8 cellular contexts compared by ENCODE assay signal in genomic region chr17:75109047-75109406, GRCh38. TPM values are rescaled to one million over a fixed set of nuclear protein-coding genes. Genes with fewer than 3 reads are reported as not detected.
A peak's percentile ranks its signal among the peaks of the same experiment; 100 is the strongest.
DNase-seq lines count a peak whose midpoint lies in the region; ATAC-seq, FAIRE-seq and TF ChIP-seq lines count a peak whose summit lies in the region.

No MANE protein-coding gene starts in this region.

- no peak overlapping the region for H3K56ac ChIP-seq in H1 (replicated peaks; ENCODE audit: insufficient read length, low read depth, low read length)

- H3K9ac ChIP-seq in OCI-LY3 (ENCODE audit: low read length) (peak overlapping the region; percentile 72), H1 (replicated peaks in 1 of 4; ENCODE audit: extremely low read depth in 1 of 4, low read depth in 3 of 4, low read length in 3 of 4) (peak overlapping the region in 2 of 4 experiments; percentile 6 to 39; a peak in 2 of 7 replicates)

- peak overlapping the region; percentile 87 to 93 (median 91) for H3K4me3 Mint-ChIP-seq in CD8-positive, alpha-beta memory T cell

- CTCF ChIA-PET in CD8-positive, alpha-beta memory T cell (lab: Charles Lee): interaction anchor here (1.0 to 10.7 kb wide), 4 partner anchors 18 to 93 kb away, joined by 3 to 194 read pairs (median 78); partner anchors contain the start of gene NT5C
- CTCF ChIA-PET in H1 (lab: Charles Lee; ENCODE audit: partially characterized antibody): interaction anchor here (1.1 to 9.6 kb wide), 5 partner anchors 18 to 148 kb away, joined by 3 to 239 read pairs (median 3); partner anchors contain the start of gene NT5C

- H3K4me2 ChIP-seq in OCI-LY3 (ENCODE audit: low read length) (peak overlapping the region; percentile 97), H1 (ENCODE audit: insufficient read depth in 1 of 2, low read depth in 2 of 2, low read length in 2 of 2) (peak overlapping the region; percentile 82 to 98)

- no peak overlapping the region for H3K14ac ChIP-seq in H1 (ENCODE audit: insufficient read length)

- H3K36me3 ChIP-seq in CD8-positive, alpha-beta memory T cell (ENCODE audit: insufficient read depth, low read length): no peaks in the 10 kb centered on the region
- H3K36me3 ChIP-seq in OCI-LY3 (replicated peaks; ENCODE audit: low read depth, low read length) (peaks cover 4% of the 10 kb centered on the region), H1 (ENCODE audit: control insufficient read depth in 2 of 4, insufficient read depth in 4 of 4, low read length in 3 of 4) (no peaks in the 10 kb centered on the region; a peak in 1 of 8 replicates), neutrophil (peaks cover 30% of the 10 kb centered on the region)

- peaks cover 22% of the 10 kb centered on the region for H3K4me1 ChIP-seq in CD8-positive, alpha-beta memory T cell (ENCODE audit: insufficient read depth, low read length)
- H3K4me1 ChIP-seq in OCI-LY3 (ENCODE audit: low read length) (peaks cover 22% of the 10 kb centered on the region), H1 (replicated peaks in 1 of 4; ENCODE audit: control insufficient read depth in 3 of 4, insufficient read depth in 4 of 4, low read length in 3 of 4) (peaks cover 0 to 2% (median under 1%) of the 10 kb centered on the region in 4 experiments; a peak in 3 of 7 replicates), neutrophil (ENCODE audit: control insufficient read depth in 1 of 2, insufficient read depth in 1 of 2, low read depth in 1 of 2, low read length in 1 of 2) (peaks cover 40 to 41% of the 10 kb centered on the region in 2 experiments)

- no peak overlapping the region for H3K4ac ChIP-seq in H1 (replicated peaks; ENCODE audit: insufficient read length, low read depth, low read length)

- no peaks in the 10 kb centered on the region for H3K9me3 ChIP-seq in CD8-positive, alpha-beta memory T cell (ENCODE audit: low read length)
- no peaks in the 10 kb centered on the region for H3K9me3 ChIP-seq in OCI-LY3 (ENCODE audit: insufficient read depth, low read length)
- H3K9me3 ChIP-seq in H1 (ENCODE audit: insufficient read depth in 2 of 2, low read depth in 1 of 2, low read length in 1 of 2): no peaks in the 10 kb centered on the region
- no peaks in the 10 kb centered on the region for H3K9me3 ChIP-seq in neutrophil

- no peaks in the 10 kb centered on the region for H3K9me3 Mint-ChIP-seq in CD8-positive, alpha-beta memory T cell

- H3K27me3 ChIP-seq in CD8-positive, alpha-beta memory T cell (ENCODE audit: insufficient read depth, low read length, poor library complexity, severe bottlenecking): no peaks in the 10 kb centered on the region
- H3K27me3 ChIP-seq in OCI-LY3 (ENCODE audit: low read depth, low read length) (no peaks in the 10 kb centered on the region), H1 (replicated peaks in 1 of 4; ENCODE audit: control insufficient read depth in 3 of 4, extremely low read depth in 1 of 4, insufficient read depth in 3 of 4, low read length in 3 of 4) (no peaks in the 10 kb centered on the region), neutrophil (no peaks in the 10 kb centered on the region)

- H3K79me1 ChIP-seq in H1 (ENCODE audit: low read depth, low read length): peaks cover 5% of the 10 kb centered on the region; the same call in 1 of the 2 replicates

- no peaks in the 10 kb centered on the region for H3K27me3 Mint-ChIP-seq in CD8-positive, alpha-beta memory T cell

- H2BK120ac ChIP-seq in H1 (replicated peaks; ENCODE audit: low read depth, low read length): no peak overlapping the region

- peaks cover 0 to 13% (median 5%) of the 10 kb centered on the region in 3 donors for H3K36me3 Mint-ChIP-seq in CD8-positive, alpha-beta memory T cell

- POLR2A ChIA-PET in CD8-positive, alpha-beta memory T cell (lab: Charles Lee): interaction anchor here (1.0 to 2.0 kb wide), 7 partner anchors 15 to 162 kb away, joined by 3 to 12 read pairs (median 5); partner anchors contain the start of genes MIF4GD, NT5C, SLC16A5 and SUMO2
- POLR2A ChIA-PET in H1 (lab: Charles Lee; ENCODE audit: partially characterized antibody): interaction anchor here (0.6 to 1.8 kb wide), 13 partner anchors 12 to 152 kb away, joined by 3 to 8 read pairs (median 4); partner anchors contain the start of genes GGA3, JPT1 and MRPS7

- H3K4me3 ChIP-seq in CD8-positive, alpha-beta memory T cell (ENCODE audit: low read length): peak overlapping the region; percentile 93
- H3K4me3 ChIP-seq in OCI-LY3 (ENCODE audit: low read length): peak overlapping the region; percentile 81
- H3K4me3 ChIP-seq in H1 (ENCODE audit: extremely low read depth in 1 of 4, insufficient read depth in 2 of 4, low read depth in 3 of 4, low read length in 4 of 4): peak overlapping the region; percentile 49 to 78 (median 75)
- H3K4me3 ChIP-seq in neutrophil (ENCODE audit: low read depth in 1 of 2, low read length in 1 of 2): peak overlapping the region; percentile 74 to 97

- no peak overlapping the region for H4K91ac ChIP-seq in H1 (replicated peaks; ENCODE audit: insufficient read length, low read length)

- WGBS in H1 (ENCODE audit: extremely low coverage in 1 of 2, insufficient coverage in 1 of 2, insufficient read length in 1 of 2, insufficient replicate concordance in 2 of 2, low coverage in 1 of 2, low lambda C conversion rate in 2 of 2, missing lambda C conversion rate in 1 of 2), 2 experiments: 18% methylated on average over 22 of the region's 22 CpGs; no CpG with 5 or more reads in 1 of the 2 experiments

- TF ChIP-seq RAD21 in H1 (IDR thresholded peaks at IDR 0.05 in 1 of 2, conservative IDR thresholded peaks at IDR 0.05 in 1 of 2; ENCODE audit: low read depth in 2 of 2, low read length in 2 of 2): no peak

- FAIRE-seq in H1 (lab: Jason Lieb, UNC): no peak
- no peak for FAIRE-seq in urothelium cell line (lab: Jason Lieb, UNC)

- H4K5ac ChIP-seq in H1 (ENCODE audit: insufficient read length, low read depth, low read length): no peak overlapping the region

- no peak for TF ChIP-seq POLR2A in H1 (IDR thresholded peaks at IDR 0.05; ENCODE audit: control extremely low read depth in 1 of 2, low read depth in 2 of 2, low read length in 2 of 2)

- peak in 1 of 5 donors; percentile 33 for DNase-seq in CD8-positive, alpha-beta memory T cell
- DNase-seq in H1 (ENCODE audit: low read depth in 1 of 2, low spot score in 2 of 2): no peak
- DNase-seq in urothelium cell line (ENCODE audit: low spot score): no peak
- no peak for DNase-seq in AG08396 (ENCODE audit: low spot score)

- H3K18ac ChIP-seq in H1 (ENCODE audit: extremely low read depth, low read length): no peak overlapping the region; the same call in 1 of the 2 replicates

- no peak for TF ChIP-seq EP300 in H1 (IDR thresholded peaks at IDR 0.05; ENCODE audit: borderline replicate concordance in 1 of 2, low read depth in 2 of 2, low read length in 2 of 2)

- no peaks in the 10 kb centered on the region for H4K20me1 ChIP-seq in OCI-LY3 (ENCODE audit: insufficient read depth, low read length)
- no peaks in the 10 kb centered on the region for H4K20me1 ChIP-seq in H1 (replicated peaks in 1 of 2; ENCODE audit: control insufficient read depth in 1 of 2, insufficient read depth in 2 of 2, low read length in 2 of 2)

- peaks cover 5% of the 10 kb centered on the region; the same call in 1 of the 2 replicates for H3K79me2 ChIP-seq in OCI-LY3 (ENCODE audit: low read length)
- H3K79me2 ChIP-seq in H1 (ENCODE audit: control insufficient read depth in 1 of 2, insufficient read depth in 2 of 2, low read length in 2 of 2): 0 out of 4 replicates have a peak, but pooled peaks cover 0 to 3% of the 10 kb centered on the region in 2 experiments

- no peak overlapping the region for H3K27ac ChIP-seq in CD8-positive, alpha-beta memory T cell (ENCODE audit: low read depth, low read length)
- no peak overlapping the region for H3K27ac ChIP-seq in OCI-LY3 (ENCODE audit: low read length)
- H3K27ac ChIP-seq in H1 (ENCODE audit: low read depth, low read length): no peak overlapping the region
- H3K27ac ChIP-seq in neutrophil: peak overlapping the region; percentile 86

- no peak overlapping the region for H2BK20ac ChIP-seq in H1 (ENCODE audit: low read length)

- H3K23me2 ChIP-seq in H1 (ENCODE audit: low read depth, low read length): peaks cover 12% of the 10 kb centered on the region; the same call in 1 of the 2 replicates

- H2AFZ ChIP-seq in OCI-LY3 (ENCODE audit: low read depth, low read length): peak overlapping the region; percentile 74; the same call in 1 of the 2 replicates
- H2AFZ ChIP-seq in H1 (ENCODE audit: low read length): peak overlapping the region; percentile 56

- no peak overlapping the region for H3K23ac ChIP-seq in H1 (ENCODE audit: insufficient read length)

- H3K4me1 Mint-ChIP-seq in CD8-positive, alpha-beta memory T cell: peaks cover 24 to 36% (median 30%) of the 10 kb centered on the region in 3 donors

- H3K27ac Mint-ChIP-seq in CD8-positive, alpha-beta memory T cell: peak overlapping the region; percentile 7 to 91 (median 74)

- no peak overlapping the region for H2BK5ac ChIP-seq in H1 (ENCODE audit: low read depth, low read length)

- no peak for TF ChIP-seq CTCF in OCI-LY3 (IDR thresholded peaks at IDR 0.05; ENCODE audit: low read depth, low read length)
- no peak for TF ChIP-seq CTCF in H1 (IDR thresholded peaks at IDR 0.05; ENCODE audit: control extremely low read depth in 1 of 3, insufficient read depth in 1 of 3, low read depth in 1 of 3, low read length in 3 of 3)
- no peak for TF ChIP-seq CTCF in neutrophil (IDR thresholded peaks at IDR 0.05)

- ATAC-seq in GM19463 (IDR thresholded peaks at IDR 0.05; ENCODE audit: unreplicated experiment): no peak
- no peak for ATAC-seq in GM18519 (IDR thresholded peaks at IDR 0.05; ENCODE audit: low FRiP score, unreplicated experiment)

- no peak overlapping the region for H2BK15ac ChIP-seq in H1 (ENCODE audit: low read length)

- H4K8ac ChIP-seq in H1 (ENCODE audit: extremely low read depth, insufficient read depth, low read length): peak overlapping the region; percentile 71; the same call in 1 of the 2 replicates

- H2AK5ac ChIP-seq in H1 (ENCODE audit: low read depth, low read length): no peak overlapping the region

- H2BK12ac ChIP-seq in H1 (ENCODE audit: low read depth, low read length): no peak overlapping the region

RNA-seq across cellular contexts. Expression of gene ARMC7, which starts 0.7 kb away (rescaled TPM):
- total RNA-seq in CD8-positive, alpha-beta memory T cell: 10 to 100 TPM; 15.2 to 15.9 TPM
- 4.0 TPM for polyA plus RNA-seq in CD8-positive, alpha-beta memory T cell
- 13.6 TPM in 2 replicates for total RNA-seq in H1 (2021; fragmentation: NEBNext Ultra II Directional; extraction: Animal tissue kit (Norgen Biotek cat#: 25700))
- polyA plus RNA-seq in H1 (2011; rRNA removed): 9.8 and 12.4 TPM in 2 replicates
- 7.4 TPM for polyA plus RNA-seq in H1 (2011; cell fraction: cytosol; rRNA removed)
- 12.7 TPM for polyA plus RNA-seq in H1 (2011; cell fraction: nucleus; rRNA removed)
- 14.0 to 16.0 TPM (median 14.9 TPM) in 4 replicates for polyA plus RNA-seq in H1 (2012, experiment 1 of 2)
- polyA plus RNA-seq in H1 (2012, experiment 2 of 2): 13.2 TPM
- polyA plus RNA-seq in H1 (2013, experiment 1 of 2): 8.2 TPM
- 7.8 TPM for polyA plus RNA-seq in H1 (2013, experiment 2 of 2)
- polyA minus RNA-seq in H1 (2011; rRNA and poly(A)+ RNA removed): 12.2 and 13.7 TPM in 2 replicates
- polyA minus RNA-seq in H1 (2011; cell fraction: cytosol; rRNA and poly(A)+ RNA removed): 10.2 TPM
- 12.6 TPM for polyA minus RNA-seq in H1 (2011; cell fraction: nucleus; rRNA and poly(A)+ RNA removed)

RNA-seq across cellular contexts. Expression of gene SLC16A5, which starts 21.3 kb away (rescaled TPM):
- total RNA-seq in CD8-positive, alpha-beta memory T cell: 1 to 10 TPM; 1.3 to 1.9 TPM
- 0.82 TPM for polyA plus RNA-seq in CD8-positive, alpha-beta memory T cell
- total RNA-seq in H1 (2021; fragmentation: NEBNext Ultra II Directional; extraction: Animal tissue kit (Norgen Biotek cat#: 25700)): 16.6 and 17.1 TPM in 2 replicates
- polyA plus RNA-seq in H1 (2011; rRNA removed): 34.7 and 54.8 TPM in 2 replicates
- polyA plus RNA-seq in H1 (2011; cell fraction: cytosol; rRNA removed): 28.9 TPM
- 82.9 TPM for polyA plus RNA-seq in H1 (2011; cell fraction: nucleus; rRNA removed)
- polyA plus RNA-seq in H1 (2012, experiment 1 of 2): 14.3 to 26.5 TPM (median 20.8 TPM) in 4 replicates
- 12.9 TPM for polyA plus RNA-seq in H1 (2012, experiment 2 of 2)
- polyA plus RNA-seq in H1 (2013, experiment 1 of 2): 22.7 TPM
- polyA plus RNA-seq in H1 (2013, experiment 2 of 2): 21.6 TPM
- polyA minus RNA-seq in H1 (2011; rRNA and poly(A)+ RNA removed): 15.2 and 17.8 TPM in 2 replicates
- polyA minus RNA-seq in H1 (2011; cell fraction: cytosol; rRNA and poly(A)+ RNA removed): 11.3 TPM
- polyA minus RNA-seq in H1 (2011; cell fraction: nucleus; rRNA and poly(A)+ RNA removed): 24.1 TPM

RNA-seq across cellular contexts. Expression of gene NT5C, which starts 22.5 kb away (rescaled TPM):
- 10 to 100 TPM; 75.7 to 84.8 TPM for total RNA-seq in CD8-positive, alpha-beta memory T cell
- 42.3 TPM for polyA plus RNA-seq in CD8-positive, alpha-beta memory T cell
- total RNA-seq in H1 (2021; fragmentation: NEBNext Ultra II Directional; extraction: Animal tissue kit (Norgen Biotek cat#: 25700)): 52.1 and 66.9 TPM in 2 replicates
- polyA plus RNA-seq in H1 (2011; rRNA removed): 66.4 and 98.6 TPM in 2 replicates
- polyA plus RNA-seq in H1 (2011; cell fraction: cytosol; rRNA removed): 92.6 TPM
- 145 TPM for polyA plus RNA-seq in H1 (2011; cell fraction: nucleus; rRNA removed)
- 38.9 to 77.9 TPM (median 68.7 TPM) in 4 replicates for polyA plus RNA-seq in H1 (2012, experiment 1 of 2)
- polyA plus RNA-seq in H1 (2012, experiment 2 of 2): 57.5 TPM
- 69.7 TPM for polyA plus RNA-seq in H1 (2013, experiment 1 of 2)
- 60.6 TPM for polyA plus RNA-seq in H1 (2013, experiment 2 of 2)
- polyA minus RNA-seq in H1 (2011; rRNA and poly(A)+ RNA removed): 12.1 and 14.9 TPM in 2 replicates
- 16.7 TPM for polyA minus RNA-seq in H1 (2011; cell fraction: cytosol; rRNA and poly(A)+ RNA removed)
- 44.4 TPM for polyA minus RNA-seq in H1 (2011; cell fraction: nucleus; rRNA and poly(A)+ RNA removed)

RNA-seq across cellular contexts. Expression of gene JPT1, which starts 45.3 kb away (rescaled TPM):
- 100 to 1,000 TPM; 189 to 200 TPM for total RNA-seq in CD8-positive, alpha-beta memory T cell
- 123 TPM for polyA plus RNA-seq in CD8-positive, alpha-beta memory T cell
- total RNA-seq in H1 (2021; fragmentation: NEBNext Ultra II Directional; extraction: Animal tissue kit (Norgen Biotek cat#: 25700)): 340 and 369 TPM in 2 replicates
- polyA plus RNA-seq in H1 (2011; rRNA removed): 154 and 216 TPM in 2 replicates
- 246 TPM for polyA plus RNA-seq in H1 (2011; cell fraction: cytosol; rRNA removed)
- 206 TPM for polyA plus RNA-seq in H1 (2011; cell fraction: nucleus; rRNA removed)
- polyA plus RNA-seq in H1 (2012, experiment 1 of 2): 377 to 556 TPM (median 531 TPM) in 4 replicates
- polyA plus RNA-seq in H1 (2012, experiment 2 of 2): 362 TPM
- polyA plus RNA-seq in H1 (2013, experiment 1 of 2): 569 TPM
- 579 TPM for polyA plus RNA-seq in H1 (2013, experiment 2 of 2)
- polyA minus RNA-seq in H1 (2011; rRNA and poly(A)+ RNA removed): 42.8 and 65.0 TPM in 2 replicates
- 249 TPM for polyA minus RNA-seq in H1 (2011; cell fraction: cytosol; rRNA and poly(A)+ RNA removed)
- polyA minus RNA-seq in H1 (2011; cell fraction: nucleus; rRNA and poly(A)+ RNA removed): 83.5 TPM
